Comparison of ENCODE assay signal across 11 cellular contexts in genomic region chr3:117898722-117899121, GRCh38.
A peak's percentile ranks its signal among the peaks of the same experiment; 100 is the strongest.
DNase-seq lines count a peak whose midpoint lies in the region; ATAC-seq, FAIRE-seq and TF ChIP-seq lines count a peak whose summit lies in the region.
"Had no signal": no experiment of that assay in that cellular context is flagged by ENCODE, and none has a peak within 500 bp of the region (broad histone marks: within the 10 kb centered on the region; RNA-seq: fewer than 3 reads in every experiment).

No MANE protein-coding gene starts in this region.

- peak; percentile 63 for TF ChIP-seq CTCF in GM12872 (IDR thresholded peaks at IDR 0.05; ENCODE audit: insufficient read depth, low read depth, low read length)
- peak; percentile 65 for TF ChIP-seq CTCF in PC-9 (conservative IDR thresholded peaks at IDR 0.05)
- 0 out of 2 replicates have a peak, but pooled peaks have one; percentile 13 for TF ChIP-seq CTCF in HepG2 (CRISPR knock-in tag; IDR thresholded peaks at IDR 0.05)

- H2AFZ ChIP-seq in PC-9 (no peak overlapping the region), HepG2 (ENCODE audit: low read length) (no peak overlapping the region)

- H3K4me1 ChIP-seq in PC-9 (replicated peaks; ENCODE audit: insufficient read depth) (no peaks in the 10 kb centered on the region), HepG2 (ENCODE audit: insufficient read depth, low read length) (no peaks in the 10 kb centered on the region)
- H3K4me1 ChIP-seq: stomach had no signal

- H3K4me3 ChIP-seq in PC-9 (no peak overlapping the region), HepG2 (replicated peaks in 1 of 3; ENCODE audit: insufficient read depth in 1 of 3, low read depth in 2 of 3, low read length in 3 of 3) (no peak overlapping the region)
- H3K4me3 ChIP-seq: stomach had no signal

- BruUV-seq in PC-9 (replicated peaks; lab: Mats Ljungman, UMichigan), result no TSS peak
- BruUV-seq in HepG2 (replicated peaks; lab: Mats Ljungman, UMichigan), result no TSS peak

- H3K4me2 ChIP-seq in PC-9 (no peak overlapping the region), HepG2 (ENCODE audit: low read depth, low read length) (no peak overlapping the region)

- H3K9me3 ChIP-seq in PC-9 (ENCODE audit: insufficient read depth, low read depth) (no peaks in the 10 kb centered on the region), HepG2 (ENCODE audit: low read length) (no peaks in the 10 kb centered on the region)

- TF ChIP-seq RAD21 in HepG2 (CRISPR knock-in tag; IDR thresholded peaks at IDR 0.05), result no peak

- H3K9ac ChIP-seq in HepG2 (ENCODE audit: insufficient read depth, low read depth, low read length), result no peak overlapping the region

- no peak for FAIRE-seq in HepG2 (lab: Jason Lieb, UNC)

- ATAC-seq in HG02759 (IDR thresholded peaks at IDR 0.05; ENCODE audit: unreplicated experiment), result peak; percentile 66
- ATAC-seq in HepG2, result peak; percentile 62; the same call in 2 of the 3 replicates
- ATAC-seq in HG03521 (IDR thresholded peaks at IDR 0.05; ENCODE audit: unreplicated experiment), result no peak
- ATAC-seq: naive thymus-derived CD4-positive, alpha-beta T cell had no signal

- intact Hi-C loops in PC-9 (cut with micrococcal nuclease; ENCODE audit: unreplicated experiment) (no loop called here), HepG2 (cut with micrococcal nuclease; ENCODE audit: unreplicated experiment) (loop anchor here (5.0 kb wide), 1 partner anchor 729 kb away; no protein-coding TSS in a partner anchor)

- no peak overlapping the region for H3K27ac ChIP-seq in PC-9
- no peak overlapping the region for H3K27ac ChIP-seq in HepG2 (ENCODE audit: extremely low read length, insufficient read depth, low read length)
- H3K27ac ChIP-seq: stomach had no signal

- H3K9me2 ChIP-seq in PC-9 (ENCODE audit: insufficient read depth), result no peaks in the 10 kb centered on the region

- TF ChIP-seq EP300 in HepG2 (IDR thresholded peaks at IDR 0.05; ENCODE audit: low read depth in 2 of 2, low read length in 2 of 2) (no peak), HepG2 (CRISPR knock-in tag; IDR thresholded peaks at IDR 0.05; ENCODE audit: borderline replicate concordance) (no peak)

- 0% methylated on average over 4 of the region's 4 CpGs for WGBS in HepG2 (ENCODE audit: low lambda C conversion rate)

- in situ Hi-C loops in HepG2 (cut with HindIII; ENCODE audit: extremely low pct_ligation_motif_present, low pct_unique_long_range_greater_than_20kb), result no loop called here

- CTCF ChIA-PET in PC-9 (lab: Charles Lee) (interaction anchor here (0.6 kb wide), 1 partner anchor 407 kb away, joined by 4 read pairs; no protein-coding TSS in a partner anchor), HepG2 (lab: Yijun Ruan, JAX; ENCODE audit: low intra/inter-chr PET ratio, low total read pairs) (no interaction called here)

- DNase-seq in PC-9 (no peak), HepG2 (ENCODE audit: low spot score) (peak; percentile 14), NCI-H2029 (lab: John Stamatoyannopoulos, UW) (no peak), LoVo (ENCODE audit: low spot score) (no peak), NCI-H1092 treated with DMSO at 0.1 percent for 48 hours (lab: John Stamatoyannopoulos, UW) (no peak)
- DNase-seq: naive thymus-derived CD4-positive, alpha-beta T cell; SHP77; stomach had no signal

- H3K79me2 ChIP-seq in PC-9 (ENCODE audit: low read depth), result no peaks in the 10 kb centered on the region
- H3K79me2 ChIP-seq in HepG2 (ENCODE audit: insufficient read depth, low read length), result no peaks in the 10 kb centered on the region

- TF ChIP-seq POLR2A in HepG2 (IDR thresholded peaks at IDR 0.05; ENCODE audit: insufficient read depth in 1 of 2, low read depth in 2 of 2, low read length in 2 of 2), result no peak

- H3K27me3 ChIP-seq in PC-9 (ENCODE audit: insufficient read depth, low read depth) (no peaks in the 10 kb centered on the region), HepG2 (ENCODE audit: control insufficient read depth in 1 of 2, insufficient read depth in 2 of 2, low read length in 2 of 2) (no peaks in the 10 kb centered on the region)
- H3K27me3 ChIP-seq: stomach had no signal

- no peaks in the 10 kb centered on the region for H3K36me3 ChIP-seq in PC-9 (ENCODE audit: low read depth)
- H3K36me3 ChIP-seq in HepG2 (replicated peaks in 1 of 2; ENCODE audit: control insufficient read depth in 1 of 2, insufficient read depth in 2 of 2, low read length in 2 of 2), result no peaks in the 10 kb centered on the region
- H3K36me3 ChIP-seq: stomach had no signal

- no peaks in the 10 kb centered on the region for H3F3A ChIP-seq in PC-9 (ENCODE audit: insufficient read depth, low read depth)

- no peaks in the 10 kb centered on the region for H4K20me1 ChIP-seq in PC-9 (ENCODE audit: insufficient read depth)
- H4K20me1 ChIP-seq in HepG2 (ENCODE audit: insufficient read depth, low read length), result no peaks in the 10 kb centered on the region

- POLR2A ChIA-PET in PC-9 (lab: Charles Lee; ENCODE audit: unreplicated experiment), result no interaction called here
- POLR2A ChIA-PET in HepG2 (lab: Yijun Ruan, JAX), result no interaction called here

TF ChIP-seq in HepG2, 621 proteins besides CTCF, POLR2A, EP300 and RAD21 (continues in another document):
- TF ChIP-seq ATM (IDR thresholded peaks at IDR 0.05; ENCODE audit: borderline replicate concordance), result no peak
- TF ChIP-seq ZNF124 (CRISPR knock-in tag; IDR thresholded peaks at IDR 0.05), result no peak
- TF ChIP-seq PTBP1 (IDR thresholded peaks at IDR 0.05; ENCODE audit: low read depth, low read length, poor library complexity, severe bottlenecking), result no peak
- TF ChIP-seq TBL1XR1 (IDR thresholded peaks at IDR 0.05; ENCODE audit: borderline replicate concordance, low read length, partially characterized antibody), result no peak
- no peak for TF ChIP-seq GFI1 (CRISPR knock-in tag; IDR thresholded peaks at IDR 0.05; ENCODE audit: borderline replicate concordance)
- no peak for TF ChIP-seq ERF (CRISPR knock-in tag; IDR thresholded peaks at IDR 0.05)
- TF ChIP-seq HNRNPLL (IDR thresholded peaks at IDR 0.05; ENCODE audit: low read depth, low read length, poor library complexity, severe bottlenecking), result no peak
- TF ChIP-seq MED8 (CRISPR knock-in tag; IDR thresholded peaks at IDR 0.05; ENCODE audit: insufficient replicate concordance), result no peak
- no peak for TF ChIP-seq ZNF136 (CRISPR knock-in tag; IDR thresholded peaks at IDR 0.05; ENCODE audit: low read depth)
- TF ChIP-seq MTA1 (CRISPR knock-in tag; IDR thresholded peaks at IDR 0.05; ENCODE audit: borderline replicate concordance), result no peak
- TF ChIP-seq TFAP4 (IDR thresholded peaks at IDR 0.05; ENCODE audit: borderline replicate concordance, low read depth), result no peak
- no peak for TF ChIP-seq MLXIP (CRISPR knock-in tag; IDR thresholded peaks at IDR 0.05; ENCODE audit: borderline replicate concordance)
- TF ChIP-seq ZBTB49 (CRISPR knock-in tag; IDR thresholded peaks at IDR 0.05; ENCODE audit: borderline replicate concordance), result no peak
- TF ChIP-seq MED1 (CRISPR knock-in tag; IDR thresholded peaks at IDR 0.05), result no peak

Comparison
In these comparisons a context has a peak if more than half of its experiments do, and no peak if none do; other contexts are left out.
1. CTCF ChIP-seq: peak in every context shown above with its lines; median percentile 65 in PC-9; 63 in GM12872; 13 in HepG2.